Comparison of ENCODE assay signal across 10 cellular contexts in the genomic region with DNA sequence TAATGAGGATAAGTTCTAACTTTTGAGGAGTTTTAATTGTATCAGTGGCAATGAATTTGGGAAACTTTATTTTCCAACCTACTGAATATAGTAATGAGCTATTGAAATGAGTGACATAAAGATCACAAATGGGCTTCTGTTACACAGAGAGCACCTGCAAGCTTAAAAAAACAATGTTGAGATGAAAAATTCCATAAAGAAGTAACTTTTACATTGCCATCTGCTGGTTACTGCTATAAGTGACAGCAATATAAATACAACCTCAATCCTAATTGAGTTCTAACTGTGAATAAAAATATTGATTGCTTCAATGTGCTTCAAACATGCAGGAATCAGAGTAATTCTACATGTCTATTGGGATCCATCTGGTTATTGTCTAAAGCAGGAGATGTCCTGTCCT. TPM values are rescaled to one million over a fixed set of nuclear protein-coding genes. Genes with fewer than 3 reads are reported as not detected.
A peak's percentile ranks its signal among the peaks of the same experiment; 100 is the strongest.
DNase-seq lines count a peak whose midpoint lies in the region; ATAC-seq, FAIRE-seq and TF ChIP-seq lines count a peak whose summit lies in the region.
"Had no signal": no experiment of that assay in that cellular context is flagged by ENCODE, and none has a peak within 500 bp of the region (broad histone marks: within the 10 kb centered on the region; RNA-seq: fewer than 3 reads in every experiment).

No MANE protein-coding gene starts in this region.

- H3K36me3 Mint-ChIP-seq in activated naive CD4-positive, alpha-beta T cell treated with anti-CD3 and anti-CD28 coated beads, Interleukin-2, amount 50 U/mL, for 72 hours, result no peaks in the 10 kb centered on the region

- no peak overlapping the region for H3K4me3 ChIP-seq in heart right ventricle
- no peak overlapping the region for H3K4me3 ChIP-seq in OCI-LY7 (ENCODE audit: low read depth, low read length, poor library complexity, severe bottlenecking)
- H3K4me3 ChIP-seq in fibroblast of lung (replicated peaks in 1 of 4; ENCODE audit: control extremely low read depth in 1 of 4, insufficient read depth in 1 of 4, low read depth in 3 of 4, low read length in 4 of 4), result no peak overlapping the region
- H3K4me3 ChIP-seq in upper lobe of right lung, result no peak overlapping the region

- H3K9ac ChIP-seq in fibroblast of lung (ENCODE audit: insufficient read depth, low read length), result no peak overlapping the region

- POLR2A ChIA-PET in OCI-LY7 (lab: Charles Lee), result no interaction called here

- H3K36me3 ChIP-seq in heart right ventricle, result no peaks in the 10 kb centered on the region
- H3K36me3 ChIP-seq in OCI-LY7 (ENCODE audit: insufficient read depth, low read length), result no peaks in the 10 kb centered on the region
- no peaks in the 10 kb centered on the region for H3K36me3 ChIP-seq in fibroblast of lung (ENCODE audit: control insufficient read depth, insufficient read depth, low read length)
- H3K36me3 ChIP-seq in upper lobe of right lung, result no peaks in the 10 kb centered on the region

- H3K79me2 ChIP-seq in OCI-LY7 (ENCODE audit: insufficient read depth, low read depth, low read length), result no peaks in the 10 kb centered on the region
- no peaks in the 10 kb centered on the region for H3K79me2 ChIP-seq in fibroblast of lung (ENCODE audit: control insufficient read depth, insufficient read depth, low read length)

- no peaks in the 10 kb centered on the region for H3K9me3 Mint-ChIP-seq in activated naive CD4-positive, alpha-beta T cell treated with anti-CD3 and anti-CD28 coated beads, Interleukin-2, amount 50 U/mL, for 72 hours
- H3K9me3 Mint-ChIP-seq: activated CD4-positive, alpha-beta T cell treated with anti-CD3 and anti-CD28 coated beads, Interleukin-2, amount 10 ng/mL, durations not matched to agents 24 days and 14 days; central memory CD8-positive, alpha-beta T cell had no signal

- no TSS peak for BruUV-seq in OCI-LY7 (replicated peaks; lab: Mats Ljungman, UMichigan)

- DNase-seq in heart right ventricle (no peak), cardiac septum (ENCODE audit: low spot score) (no peak), OCI-LY7 (ENCODE audit: low spot score) (peak; percentile 6), fibroblast of lung (ENCODE audit: low read depth in 2 of 2) (peak in 1 of 2 donors; percentile 27), upper lobe of right lung (no peak), GM12892 (ENCODE audit: insufficient read length) (no peak)
- DNase-seq in activated naive CD4-positive, alpha-beta T cell treated with anti-CD3 and anti-CD28 coated beads, Interleukin-2, amount 50 U/mL, for 72 hours (ENCODE audit: low spot score in 2 of 2), result no peak

- CTCF ChIA-PET in OCI-LY7 (lab: Charles Lee; ENCODE audit: unreplicated experiment), result interaction anchor here (0.5 kb wide), 1 partner anchor 17 kb away, joined by 3 read pairs; no protein-coding TSS in a partner anchor

- H3K4me1 ChIP-seq in heart right ventricle (no peaks in the 10 kb centered on the region), OCI-LY7 (ENCODE audit: insufficient read depth, low read length, poor library complexity, severe bottlenecking) (no peaks in the 10 kb centered on the region), fibroblast of lung (ENCODE audit: control insufficient read depth, extremely low read depth, insufficient read depth, low read length) (no peaks in the 10 kb centered on the region), upper lobe of right lung (no peaks in the 10 kb centered on the region)

- TF ChIP-seq POLR2A in GM12892 (IDR thresholded peaks at IDR 0.05; ENCODE audit: low read depth, low read length), result no peak

- H2AFZ ChIP-seq in OCI-LY7 (ENCODE audit: low read length) (no peak overlapping the region), fibroblast of lung (ENCODE audit: low read length) (no peak overlapping the region)

- intact Hi-C loops in heart right ventricle (cut with DNase I) (loop anchor here in 4 of 10 donors (5.0 to 10.0 kb wide), 2 partner anchors 212 to 215 kb away; no protein-coding TSS in a partner anchor), cardiac septum (cut with DNase I) (loop anchor here (5.0 kb wide), 1 partner anchor 215 kb away; no protein-coding TSS in a partner anchor), OCI-LY7 (cut with micrococcal nuclease; ENCODE audit: unreplicated experiment) (loop anchor here (2.0 to 10.0 kb wide), 2 partner anchors 216 to 302 kb away; no protein-coding TSS in a partner anchor), upper lobe of right lung (cut with DNase I) (no loop called here)

- ATAC-seq in heart right ventricle (no peak), upper lobe of right lung (no peak), HG02840 (IDR thresholded peaks at IDR 0.05; ENCODE audit: low FRiP score, unreplicated experiment) (no peak)
- ATAC-seq in activated naive CD4-positive, alpha-beta T cell treated with anti-CD3 and anti-CD28 coated beads, Interleukin-2, amount 50 U/mL, for 72 hours, result no peak

- TF ChIP-seq CTCF in heart right ventricle (IDR thresholded peaks at IDR 0.05), result peak in 5 of 9 donors; percentile 21 to 49 (median 33)
- peak; percentile 67 for TF ChIP-seq CTCF in OCI-LY7 (conservative IDR thresholded peaks at IDR 0.05; ENCODE audit: low read length)
- TF ChIP-seq CTCF in fibroblast of lung (conservative IDR thresholded peaks at IDR 0.05 in 1 of 2, IDR thresholded peaks at IDR 0.05 in 1 of 2; ENCODE audit: low read depth in 1 of 2, low read length in 2 of 2), result peak; percentile 1 to 39
- peak; percentile 37 for TF ChIP-seq CTCF in upper lobe of right lung (IDR thresholded peaks at IDR 0.05)

- H3K4me2 ChIP-seq in OCI-LY7 (ENCODE audit: low read length) (no peak overlapping the region), fibroblast of lung (ENCODE audit: extremely low read depth, insufficient read depth, low read length) (no peak overlapping the region)

- H3K27ac Mint-ChIP-seq in activated naive CD4-positive, alpha-beta T cell treated with anti-CD3 and anti-CD28 coated beads, Interleukin-2, amount 50 U/mL, for 72 hours, result no peak overlapping the region
- H3K27ac Mint-ChIP-seq: activated CD4-positive, alpha-beta T cell treated with anti-CD3 and anti-CD28 coated beads, Interleukin-2, amount 10 ng/mL, durations not matched to agents 24 days and 14 days had no signal

- H3K9me2 ChIP-seq in OCI-LY7 (ENCODE audit: insufficient read depth, low read length), result no peaks in the 10 kb centered on the region

- H3K27ac ChIP-seq in heart right ventricle (no peak overlapping the region), OCI-LY7 (ENCODE audit: low read depth, low read length, poor library complexity, severe bottlenecking) (no peak overlapping the region), fibroblast of lung (ENCODE audit: insufficient read depth, low read length) (no peak overlapping the region), upper lobe of right lung (no peak overlapping the region)

- H3K27me3 ChIP-seq in heart right ventricle (peaks cover 0 to 13% (median 7%) of the 10 kb centered on the region in 7 donors), fibroblast of lung (ENCODE audit: control insufficient read depth, insufficient read depth, low read length) (peaks cover 7% of the 10 kb centered on the region), upper lobe of right lung (no peaks in the 10 kb centered on the region)

- no peak for FAIRE-seq in GM12892 (lab: Jason Lieb, UNC)

- H4K20me1 ChIP-seq in OCI-LY7 (ENCODE audit: insufficient read depth, low read length) (no peaks in the 10 kb centered on the region), fibroblast of lung (ENCODE audit: control insufficient read depth, extremely low read depth, insufficient read depth, low read length) (no peaks in the 10 kb centered on the region)

- H3K9me3 ChIP-seq in heart right ventricle, result no peaks in the 10 kb centered on the region
- no peaks in the 10 kb centered on the region for H3K9me3 ChIP-seq in OCI-LY7 (ENCODE audit: low read length)
- no peaks in the 10 kb centered on the region for H3K9me3 ChIP-seq in fibroblast of lung (ENCODE audit: control insufficient read depth, insufficient read depth, low read depth, low read length)
- no peaks in the 10 kb centered on the region for H3K9me3 ChIP-seq in upper lobe of right lung

RNA-seq across cellular contexts. Expression of a gene that starts 14.2 kb away (rescaled TPM):
- total RNA-seq in heart right ventricle, result not detected
- under 1 TPM; 0.04 to 0.22 TPM for polyA plus RNA-seq in heart right ventricle
- 0.13 TPM for total RNA-seq in cardiac septum
- total RNA-seq in OCI-LY7 (2014; rRNA removed; shearing (Covaris generic)), result not detected in 2 replicates
- total RNA-seq in OCI-LY7 (2022), result not detected in 2 replicates
- total RNA-seq in fibroblast of lung, result under 0.01 TPM in 1 of 2 replicates, not detected in the other
- 0.02 and 0.33 TPM in 2 replicates for polyA plus RNA-seq in fibroblast of lung
- polyA plus RNA-seq in fibroblast of lung (2012), result 0.05 TPM in 1 of 2 replicates, not detected in the other
- polyA minus RNA-seq in fibroblast of lung (ENCODE audit: low replicate concordance), result not detected in 2 replicates
- total RNA-seq in upper lobe of right lung, result 171 TPM
- not detected for total RNA-seq in activated naive CD4-positive, alpha-beta T cell treated with anti-CD3 and anti-CD28 coated beads, Interleukin-2, amount 50 U/mL, for 72 hours
- polyA plus RNA-seq in GM12892 (2012; ENCODE audit: missing spikeins), result not detected
- total RNA-seq: activated CD4-positive, alpha-beta T cell treated with anti-CD3 and anti-CD28 coated beads, Interleukin-2, amount 10 ng/mL, durations not matched to agents 24 days and 14 days had no signal

Comparison
In these comparisons a context has a peak if more than half of its experiments do, and no peak if none do; other contexts are left out.
1. RNA of a gene that starts 14.2 kb away (total RNA-seq): 171 TPM in upper lobe of right lung (single experiment); 0.13 TPM in cardiac septum (single experiment), not detected in heart right ventricle, not detected in OCI-LY7, under 0.01 TPM in fibroblast of lung and not detected in activated naive CD4-positive, alpha-beta T cell treated with anti-CD3 and anti-CD28 coated beads, Interleukin-2, amount 50 U/mL, for 72 hours; every median in the first group is over 100 times any median in the second.
2. Peak in every context shown above with its lines, with median percentiles within 50 percentile points of each other: CTCF ChIP-seq.